Comparison of ENCODE assay signal across 1 cellular context in the genomic region with DNA sequence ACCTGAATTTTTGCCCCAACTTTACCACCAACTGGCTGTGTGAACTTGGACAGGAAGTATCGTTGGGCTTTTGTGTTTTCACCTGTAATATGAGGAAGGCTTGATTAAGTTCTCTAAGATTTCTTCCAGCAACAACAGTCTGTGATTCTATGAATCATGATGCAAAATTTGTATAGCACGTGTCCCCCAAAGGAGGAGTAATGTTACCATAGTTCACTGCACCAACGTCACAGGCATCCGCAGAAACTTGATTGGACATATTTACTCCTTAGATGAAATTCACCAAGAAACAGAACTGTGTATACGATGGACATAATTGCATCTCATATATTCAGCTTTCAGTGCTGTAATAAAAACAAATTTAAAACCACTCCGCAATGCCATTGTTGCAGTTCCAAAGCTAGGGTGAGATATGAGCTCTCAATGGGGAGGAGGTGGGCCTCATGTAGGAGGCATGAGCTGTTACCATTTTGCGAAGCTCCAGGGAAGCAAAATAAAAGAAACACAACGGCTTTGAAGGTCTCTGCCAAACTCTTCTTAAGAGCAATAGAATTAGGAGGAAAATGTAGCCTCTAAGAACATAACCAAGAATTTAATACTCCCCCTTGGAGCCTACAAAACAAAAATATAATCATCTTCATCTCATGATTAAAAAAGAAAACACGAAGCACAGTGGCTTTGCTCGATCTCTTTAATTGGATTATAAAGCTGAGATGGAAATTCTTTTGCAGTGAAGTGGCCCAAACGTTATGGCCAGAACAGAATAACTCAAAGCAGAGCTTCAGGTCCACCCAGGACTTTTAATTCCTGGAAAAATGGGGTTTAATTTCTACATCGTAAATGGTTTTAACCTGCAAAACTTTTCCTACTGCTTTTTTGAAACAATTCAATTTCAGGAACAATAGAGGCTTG.
TF ChIP-seq lines count a peak whose summit lies in the region.

No MANE protein-coding gene starts in this region.

TF ChIP-seq in H1, 55 proteins besides CTCF, POLR2A, EP300 and RAD21:
- TF ChIP-seq SP4 (IDR thresholded peaks at IDR 0.05; ENCODE audit: low read length) (no peak), RBBP5 (IDR thresholded peaks at IDR 0.05; ENCODE audit: borderline replicate concordance, low read depth, low read length) (no peak), FOSL1 (IDR thresholded peaks at IDR 0.05; ENCODE audit: insufficient read depth, low read depth, low read length) (no peak), CBX8 (IDR thresholded peaks at IDR 0.05; ENCODE audit: borderline replicate concordance, low read depth, low read length) (no peak), BCL11A (IDR thresholded peaks at IDR 0.05; ENCODE audit: low read depth in 2 of 2, low read length in 2 of 2) (no peak), CHD2 (IDR thresholded peaks at IDR 0.05; ENCODE audit: low read length) (no peak), NANOG (IDR thresholded peaks at IDR 0.05; ENCODE audit: insufficient read depth, low read depth, low read length, poor library complexity, severe bottlenecking) (no peak), TCF12 (IDR thresholded peaks at IDR 0.05; ENCODE audit: low read depth, low read length) (no peak), CREB1 (IDR thresholded peaks at IDR 0.05) (no peak), EZH2 (IDR thresholded peaks at IDR 0.05; ENCODE audit: low read depth, low read length, severe bottlenecking) (no peak), SIRT6 (IDR thresholded peaks at IDR 0.05; ENCODE audit: low read length) (no peak), EGR1 (IDR thresholded peaks at IDR 0.05; ENCODE audit: borderline replicate concordance, low read depth, low read length) (no peak), SIN3A (conservative IDR thresholded peaks at IDR 0.05 in 1 of 2, IDR thresholded peaks at IDR 0.05 in 1 of 2; ENCODE audit: low read depth in 1 of 2, low read length in 2 of 2) (no peak), KDM4A (IDR thresholded peaks at IDR 0.05; ENCODE audit: low read depth, low read length, severe bottlenecking) (no peak)
- TF ChIP-seq, protein P1, sequence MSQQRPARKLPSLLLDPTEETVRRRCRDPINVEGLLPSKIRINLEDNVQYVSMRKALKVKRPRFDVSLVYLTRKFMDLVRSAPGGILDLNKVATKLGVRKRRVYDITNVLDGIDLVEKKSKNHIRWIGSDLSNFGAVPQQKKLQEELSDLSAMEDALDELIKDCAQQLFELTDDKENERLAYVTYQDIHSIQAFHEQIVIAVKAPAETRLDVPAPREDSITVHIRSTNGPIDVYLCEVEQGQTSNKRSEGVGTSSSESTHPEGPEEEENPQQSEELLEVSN (IDR thresholded peaks at IDR 0.05): no peak
- TF ChIP-seq, protein P2, sequence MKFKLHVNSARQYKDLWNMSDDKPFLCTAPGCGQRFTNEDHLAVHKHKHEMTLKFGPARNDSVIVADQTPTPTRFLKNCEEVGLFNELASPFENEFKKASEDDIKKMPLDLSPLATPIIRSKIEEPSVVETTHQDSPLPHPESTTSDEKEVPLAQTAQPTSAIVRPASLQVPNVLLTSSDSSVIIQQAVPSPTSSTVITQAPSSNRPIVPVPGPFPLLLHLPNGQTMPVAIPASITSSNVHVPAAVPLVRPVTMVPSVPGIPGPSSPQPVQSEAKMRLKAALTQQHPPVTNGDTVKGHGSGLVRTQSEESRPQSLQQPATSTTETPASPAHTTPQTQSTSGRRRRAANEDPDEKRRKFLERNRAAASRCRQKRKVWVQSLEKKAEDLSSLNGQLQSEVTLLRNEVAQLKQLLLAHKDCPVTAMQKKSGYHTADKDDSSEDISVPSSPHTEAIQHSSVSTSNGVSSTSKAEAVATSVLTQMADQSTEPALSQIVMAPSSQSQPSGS (IDR thresholded peaks at IDR 0.05; ENCODE audit: low read length): no peak
